9 cellular contexts compared by ENCODE assay signal in genomic region chrX:136166221-136166855, GRCh38. TPM values are rescaled to one million over a fixed set of nuclear protein-coding genes. Genes with fewer than 3 reads are reported as not detected.
DNase-seq lines count a peak whose midpoint lies in the region; ATAC-seq and TF ChIP-seq lines count a peak whose summit lies in the region.
"Had no signal": no experiment of that assay in that cellular context is flagged by ENCODE, and none has a peak within 500 bp of the region (broad histone marks: within the 10 kb centered on the region; RNA-seq: fewer than 3 reads in every experiment).

No MANE protein-coding gene starts in this region.

- in situ Hi-C loops in SK-MEL-5 (cut with HindIII; ENCODE audit: low pct_unique_long_range_greater_than_20kb, low sequenced_read_pairs), result no loop called here

- peaks cover 2 to 80% (median 2%) of the 10 kb centered on the region in 3 donors for H3K4me1 ChIP-seq in gastroesophageal sphincter
- H3K4me1 ChIP-seq in rectal smooth muscle tissue (ENCODE audit: control insufficient read depth, insufficient read depth, low read length), result peaks cover 44% of the 10 kb centered on the region

- WGBS in gastroesophageal sphincter (ENCODE audit: low coverage in 1 of 2), 2 donors, result 40 to 43% methylated on average over 6 to 8 of the region's 8 CpGs

- no peak overlapping the region for H3K9ac ChIP-seq in rectal smooth muscle tissue (ENCODE audit: low read length)

- H3K27ac ChIP-seq in gastroesophageal sphincter (peak overlapping the region; percentile 86 to 99 (median 94)), rectal smooth muscle tissue (ENCODE audit: low read depth, low read length) (peak overlapping the region; percentile 83)

- no peak for ATAC-seq in gastroesophageal sphincter
- ATAC-seq: activated T-cell treated with anti-CD3 and anti-CD28 coated beads, Interleukin-2, amount 50 U/mL, for 4 hours had no signal

- TF ChIP-seq EP300 in gastroesophageal sphincter (IDR thresholded peaks at IDR 0.05), result no peak

- TF ChIP-seq CTCF in GM20000 (IDR thresholded peaks at IDR 0.05; ENCODE audit: extremely low read depth, missing control alignments), result peak; percentile 5
- TF ChIP-seq CTCF in gastroesophageal sphincter (IDR thresholded peaks at IDR 0.05), result peak in 3 of 4 experiments; percentile 34 to 60 (median 39)

- H3K27me3 ChIP-seq in gastroesophageal sphincter, result no peaks in the 10 kb centered on the region
- peaks cover 2% of the 10 kb centered on the region for H3K27me3 ChIP-seq in rectal smooth muscle tissue (ENCODE audit: control insufficient read depth, insufficient read depth, low read length)

- H3K9me3 ChIP-seq in gastroesophageal sphincter, result no peaks in the 10 kb centered on the region

- H3K4me3 ChIP-seq in gastroesophageal sphincter (peak overlapping the region; percentile 10 to 18), rectal smooth muscle tissue (ENCODE audit: low read length) (no peak overlapping the region)

- TF ChIP-seq POLR2A in gastroesophageal sphincter (IDR thresholded peaks at IDR 0.05), result no peak

- DNase-seq in GM20000 (ENCODE audit: low spot score) (no peak), SK-MEL-5 (ENCODE audit: low read depth, low spot score) (peak; percentile 61), HUDEP-2 (lab: John Stamatoyannopoulos, UW; ENCODE audit: unreplicated experiment in 76 of 76) (no peak), NCI-H774 (lab: John Stamatoyannopoulos, UW) (no peak)
- no peak for DNase-seq in activated naive CD4-positive, alpha-beta T cell treated with anti-CD3 and anti-CD28 coated beads, Interleukin-2, amount 50 U/mL, for 16 hours
- no peak for DNase-seq in activated CD4-positive, alpha-beta T cell treated with anti-CD3 and anti-CD28 coated beads for 48 hours
- DNase-seq: activated T-cell treated with anti-CD3 and anti-CD28 coated beads, Interleukin-2, amount 50 U/mL, for 4 hours had no signal

- H3K36me3 ChIP-seq in gastroesophageal sphincter (no peaks in the 10 kb centered on the region), rectal smooth muscle tissue (ENCODE audit: control insufficient read depth, insufficient read depth, low read length) (peaks cover 3% of the 10 kb centered on the region)

RNA-seq across cellular contexts. Expression of gene FHL1, which starts 19.0 kb away (rescaled TPM):
- 15.8 and 16.2 TPM in 2 replicates for total RNA-seq in SK-MEL-5 (2014; rRNA removed; shearing (Covaris generic))
- polyA plus RNA-seq in SK-MEL-5 (2015; cell fraction: cytosol; rRNA removed), result 19.9 and 31.7 TPM in 2 replicates
- 10.7 and 13.0 TPM in 2 replicates for polyA plus RNA-seq in SK-MEL-5 (2015; cell fraction: nucleus; rRNA removed)
- total RNA-seq in gastroesophageal sphincter, result 1,000 to 10,000 TPM; 2,495 to 4,363 (median 3,004) TPM

Comparison
In these comparisons a context has a peak if more than half of its experiments do, and no peak if none do; other contexts are left out.
1. RNA of gene FHL1, which starts 19.0 kb away (total RNA-seq): 2,495 to 4,363 TPM in gastroesophageal sphincter; 15.8 to 16.2 TPM in SK-MEL-5; every median in the first group is over 100 times any median in the second.